Comparison of ENCODE assay signal across 16 cellular contexts in the genomic region with DNA sequence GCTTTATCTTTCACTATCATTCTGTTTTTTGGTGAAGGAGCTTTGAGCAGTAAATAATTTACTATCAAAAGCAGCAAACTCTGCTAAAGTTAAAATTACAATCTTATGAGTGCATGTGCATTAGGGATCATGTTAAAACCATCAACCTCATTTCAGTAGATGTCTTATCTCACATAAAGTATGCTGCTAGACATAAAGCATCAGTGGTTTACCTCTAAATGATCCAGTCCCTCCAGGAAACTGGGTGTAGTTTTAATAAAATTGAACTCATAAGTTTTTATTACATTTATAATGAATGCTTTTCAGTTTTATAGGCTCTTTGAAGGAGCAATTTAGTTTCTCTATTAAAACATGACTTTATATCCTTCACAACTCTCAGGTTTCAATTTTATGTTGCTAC.
"Had no signal": no experiment of that assay in that cellular context is flagged by ENCODE, and none has a peak within 500 bp of the region (broad histone marks: within the 10 kb centered on the region; RNA-seq: fewer than 3 reads in every experiment).

No MANE protein-coding gene starts in this region.

- H3K4me3 ChIP-seq: colonic mucosa, right lobe of liver, upper lobe of left lung had no signal

- H3K4me1 ChIP-seq: colonic mucosa, right lobe of liver, upper lobe of left lung had no signal

- H3K9me3 ChIP-seq: colonic mucosa, right lobe of liver, upper lobe of left lung had no signal

- ATAC-seq: activated CD4-positive, alpha-beta T cell treated with anti-CD3 and anti-CD28 coated beads for 36 hours; activated CD8-positive, alpha-beta T cell treated with anti-CD3 and anti-CD28 coated beads for 36 hours; activated naive CD8-positive, alpha-beta T cell treated with anti-CD3 and anti-CD28 coated beads, Interleukin-2, amount 50 U/mL, for 24 hours; right lobe of liver; T-cell had no signal

- H3K36me3 ChIP-seq: colonic mucosa, right lobe of liver, upper lobe of left lung, WERI-Rb-1 had no signal

- H3K27me3 ChIP-seq: colonic mucosa, right lobe of liver, upper lobe of left lung had no signal

- H3K27ac Mint-ChIP-seq: activated CD4-positive, alpha-beta T cell treated with anti-CD3 and anti-CD28 coated beads for 36 hours; activated CD8-positive, alpha-beta T cell treated with anti-CD3 and anti-CD28 coated beads for 36 hours; activated naive CD8-positive, alpha-beta T cell treated with anti-CD3 and anti-CD28 coated beads, Interleukin-2, amount 50 U/mL, for 24 hours; progenitor cell of endocrine pancreas; stimulated activated naive CD8-positive, alpha-beta T cell treated with anti-CD3 and anti-CD28 coated beads, Interleukin-15, Interleukin-2, amounts not matched to agents 100 ng/mL and 50 ng/mL, for 24 hours; T-cell had no signal

- DNase-seq: activated CD4-positive, alpha-beta T cell treated with anti-CD3 and anti-CD28 coated beads for 36 hours; activated CD8-positive, alpha-beta memory T cell treated with anti-CD3 and anti-CD28 coated beads, Interleukin-2, amount 50 U/mL, for 48 hours; activated CD8-positive, alpha-beta T cell treated with anti-CD3 and anti-CD28 coated beads for 36 hours; activated naive CD4-positive, alpha-beta T cell treated with Interleukin-2 at 50 U/mL for 16 hours; activated naive CD8-positive, alpha-beta T cell treated with anti-CD3 and anti-CD28 coated beads, Interleukin-2, amount 50 U/mL, for 24 hours; colonic mucosa; hippocampal formation; kidney glomerular epithelial cell; right lobe of liver; stimulated activated CD4-positive, alpha-beta T cell treated with anti-CD3 and anti-CD28 coated beads, Interleukin-12 subunit alpha, Interleukin-12 subunit beta, amount 100 ng/mL, for 4 hours; T-cell; T1000; upper lobe of left lung; WERI-Rb-1 had no signal

- H3K27me3 Mint-ChIP-seq: activated CD4-positive, alpha-beta T cell treated with anti-CD3 and anti-CD28 coated beads for 36 hours; activated CD8-positive, alpha-beta T cell treated with anti-CD3 and anti-CD28 coated beads for 36 hours; activated naive CD8-positive, alpha-beta T cell treated with anti-CD3 and anti-CD28 coated beads, Interleukin-2, amount 50 U/mL, for 24 hours; progenitor cell of endocrine pancreas; stimulated activated naive CD8-positive, alpha-beta T cell treated with anti-CD3 and anti-CD28 coated beads, Interleukin-15, Interleukin-2, amounts not matched to agents 100 ng/mL and 50 ng/mL, for 24 hours; T-cell had no signal

- H3K27ac ChIP-seq: colonic mucosa, right lobe of liver, upper lobe of left lung, WERI-Rb-1 had no signal

- H3K4me3 Mint-ChIP-seq: activated CD4-positive, alpha-beta T cell treated with anti-CD3 and anti-CD28 coated beads for 36 hours; activated CD8-positive, alpha-beta T cell treated with anti-CD3 and anti-CD28 coated beads for 36 hours; activated naive CD8-positive, alpha-beta T cell treated with anti-CD3 and anti-CD28 coated beads, Interleukin-2, amount 50 U/mL, for 24 hours; stimulated activated naive CD8-positive, alpha-beta T cell treated with anti-CD3 and anti-CD28 coated beads, Interleukin-15, Interleukin-2, amounts not matched to agents 100 ng/mL and 50 ng/mL, for 24 hours; T-cell had no signal
